In genomic region chr15:78167227-78167888, GRCh38 we compare ENCODE assay signal across 1 cellular context.
TF ChIP-seq lines count a peak whose summit lies in the region.

No MANE protein-coding gene starts in this region.

TF ChIP-seq in GM23338, 12 proteins besides CTCF, POLR2A, EP300 and RAD21 (continued from another document):
- TF ChIP-seq, protein P1, sequence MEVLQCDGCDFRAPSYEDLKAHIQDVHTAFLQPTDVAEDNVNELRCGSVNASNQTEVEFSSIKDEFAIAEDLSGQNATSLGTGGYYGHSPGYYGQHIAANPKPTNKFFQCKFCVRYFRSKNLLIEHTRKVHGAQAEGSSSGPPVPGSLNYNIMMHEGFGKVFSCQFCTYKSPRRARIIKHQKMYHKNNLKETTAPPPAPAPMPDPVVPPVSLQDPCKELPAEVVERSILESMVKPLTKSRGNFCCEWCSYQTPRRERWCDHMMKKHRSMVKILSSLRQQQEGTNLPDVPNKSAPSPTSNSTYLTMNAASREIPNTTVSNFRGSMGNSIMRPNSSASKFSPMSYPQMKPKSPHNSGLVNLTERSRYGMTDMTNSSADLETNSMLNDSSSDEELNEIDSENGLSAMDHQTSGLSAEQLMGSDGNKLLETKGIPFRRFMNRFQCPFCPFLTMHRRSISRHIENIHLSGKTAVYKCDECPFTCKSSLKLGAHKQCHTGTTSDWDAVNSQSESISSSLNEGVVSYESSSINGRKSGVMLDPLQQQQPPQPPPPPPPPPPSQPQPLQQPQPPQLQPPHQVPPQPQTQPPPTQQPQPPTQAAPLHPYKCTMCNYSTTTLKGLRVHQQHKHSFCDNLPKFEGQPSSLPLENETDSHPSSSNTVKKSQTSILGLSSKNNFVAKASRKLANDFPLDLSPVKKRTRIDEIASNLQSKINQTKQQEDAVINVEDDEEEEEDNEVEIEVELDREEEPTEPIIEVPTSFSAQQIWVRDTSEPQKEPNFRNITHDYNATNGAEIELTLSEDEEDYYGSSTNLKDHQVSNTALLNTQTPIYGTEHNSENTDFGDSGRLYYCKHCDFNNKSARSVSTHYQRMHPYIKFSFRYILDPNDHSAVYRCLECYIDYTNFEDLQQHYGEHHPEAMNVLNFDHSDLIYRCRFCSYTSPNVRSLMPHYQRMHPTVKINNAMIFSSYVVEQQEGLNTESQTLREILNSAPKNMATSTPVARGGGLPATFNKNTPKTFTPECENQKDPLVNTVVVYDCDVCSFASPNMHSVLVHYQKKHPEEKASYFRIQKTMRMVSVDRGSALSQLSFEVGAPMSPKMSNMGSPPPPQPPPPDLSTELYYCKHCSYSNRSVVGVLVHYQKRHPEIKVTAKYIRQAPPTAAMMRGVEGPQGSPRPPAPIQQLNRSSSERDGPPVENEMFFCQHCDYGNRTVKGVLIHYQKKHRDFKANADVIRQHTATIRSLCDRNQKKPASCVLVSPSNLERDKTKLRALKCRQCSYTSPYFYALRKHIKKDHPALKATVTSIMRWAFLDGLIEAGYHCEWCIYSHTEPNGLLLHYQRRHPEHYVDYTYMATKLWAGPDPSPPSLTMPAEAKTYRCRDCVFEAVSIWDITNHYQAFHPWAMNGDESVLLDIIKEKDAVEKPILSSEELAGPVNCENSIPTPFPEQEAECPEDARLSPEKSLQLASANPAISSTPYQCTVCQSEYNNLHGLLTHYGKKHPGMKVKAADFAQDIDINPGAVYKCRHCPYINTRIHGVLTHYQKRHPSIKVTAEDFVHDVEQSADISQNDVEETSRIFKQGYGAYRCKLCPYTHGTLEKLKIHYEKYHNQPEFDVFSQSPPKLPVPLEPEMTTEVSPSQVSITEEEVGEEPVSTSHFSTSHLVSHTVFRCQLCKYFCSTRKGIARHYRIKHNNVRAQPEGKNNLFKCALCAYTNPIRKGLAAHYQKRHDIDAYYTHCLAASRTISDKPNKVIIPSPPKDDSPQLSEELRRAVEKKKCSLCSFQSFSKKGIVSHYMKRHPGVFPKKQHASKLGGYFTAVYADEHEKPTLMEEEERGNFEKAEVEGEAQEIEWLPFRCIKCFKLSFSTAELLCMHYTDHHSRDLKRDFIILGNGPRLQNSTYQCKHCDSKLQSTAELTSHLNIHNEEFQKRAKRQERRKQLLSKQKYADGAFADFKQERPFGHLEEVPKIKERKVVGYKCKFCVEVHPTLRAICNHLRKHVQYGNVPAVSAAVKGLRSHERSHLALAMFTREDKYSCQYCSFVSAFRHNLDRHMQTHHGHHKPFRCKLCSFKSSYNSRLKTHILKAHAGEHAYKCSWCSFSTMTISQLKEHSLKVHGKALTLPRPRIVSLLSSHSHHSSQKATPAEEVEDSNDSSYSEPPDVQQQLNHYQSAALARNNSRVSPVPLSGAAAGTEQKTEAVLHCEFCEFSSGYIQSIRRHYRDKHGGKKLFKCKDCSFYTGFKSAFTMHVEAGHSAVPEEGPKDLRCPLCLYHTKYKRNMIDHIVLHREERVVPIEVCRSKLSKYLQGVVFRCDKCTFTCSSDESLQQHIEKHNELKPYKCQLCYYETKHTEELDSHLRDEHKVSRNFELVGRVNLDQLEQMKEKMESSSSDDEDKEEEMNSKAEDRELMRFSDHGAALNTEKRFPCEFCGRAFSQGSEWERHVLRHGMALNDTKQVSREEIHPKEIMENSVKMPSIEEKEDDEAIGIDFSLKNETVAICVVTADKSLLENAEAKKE (CRISPR knock-in tag; IDR thresholded peaks at IDR 0.05) = no peak
- TF ChIP-seq JUNB (IDR thresholded peaks at IDR 0.05; ENCODE audit: unreplicated experiment) (no peak), ZNF331 (CRISPR knock-in tag; IDR thresholded peaks at IDR 0.05; ENCODE audit: low read depth) (no peak)
